14 cellular contexts compared by ENCODE assay signal in the genomic region with DNA sequence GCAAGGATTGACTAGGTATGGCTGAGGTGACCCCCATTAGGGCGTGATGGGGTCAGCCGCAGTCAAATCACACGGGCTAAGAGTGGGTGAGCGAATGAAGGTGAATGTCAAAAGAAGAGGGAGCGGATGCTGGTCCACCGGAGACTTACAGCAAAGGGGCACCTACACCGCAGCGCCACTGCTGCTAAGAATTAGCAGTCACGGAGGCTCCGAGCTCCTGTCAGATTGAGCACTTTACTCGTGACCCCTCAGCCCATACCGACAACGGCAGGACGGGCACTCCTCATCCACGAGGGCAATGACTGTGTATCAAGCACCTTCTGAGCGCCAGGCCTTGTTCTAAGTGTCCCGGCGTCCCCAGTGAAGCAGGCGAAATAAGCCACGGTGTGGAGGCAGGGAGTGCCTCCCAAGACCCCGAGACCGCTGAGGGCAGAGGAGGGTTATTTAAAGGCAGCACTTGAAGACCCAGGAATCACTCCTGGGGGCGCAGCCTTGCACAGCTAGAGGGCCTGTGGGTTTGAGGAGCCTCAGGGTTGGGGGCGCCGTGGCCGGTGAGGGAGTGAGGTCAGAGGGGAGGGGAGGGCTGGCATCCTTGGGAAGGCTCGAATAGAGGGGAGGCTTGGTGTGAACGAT.
DNase-seq lines count a peak whose midpoint lies in the region; ATAC-seq and TF ChIP-seq lines count a peak whose summit lies in the region.
"Had no signal": no experiment of that assay in that cellular context is flagged by ENCODE, and none has a peak within 500 bp of the region (broad histone marks: within the 10 kb centered on the region; RNA-seq: fewer than 3 reads in every experiment).

No MANE protein-coding gene starts in this region.

- TF ChIP-seq CTCF in lung (IDR thresholded peaks at IDR 0.05; ENCODE audit: control extremely low read depth, extremely low read depth), result no peak
- TF ChIP-seq CTCF in smooth muscle cell (IDR thresholded peaks at IDR 0.05; ENCODE audit: borderline replicate concordance, insufficient read depth, poor library complexity, severe bottlenecking), result no peak

- peaks cover 0 to 2% of the 10 kb centered on the region in 2 donors for H3K9me3 ChIP-seq in lung (ENCODE audit: control insufficient read depth in 2 of 2, insufficient read depth in 1 of 2, low read length in 1 of 2)
- no peaks in the 10 kb centered on the region for H3K9me3 ChIP-seq in smooth muscle cell (replicated peaks; ENCODE audit: low read depth)
- H3K9me3 ChIP-seq: prostate gland had no signal

- peak overlapping the region; percentile 74 for H3K4me2 ChIP-seq in smooth muscle cell

- peak overlapping the region; percentile 49 for H2AFZ ChIP-seq in smooth muscle cell (ENCODE audit: low read depth)

- WGBS in lung, 2 donors, result 70 to 77% methylated on average over 28 of the region's 28 CpGs
- WGBS in smooth muscle cell (ENCODE audit: low lambda C conversion rate), result 92% methylated on average over 26 of the region's 28 CpGs

- H3K36me3 Mint-ChIP-seq in central memory CD8-positive, alpha-beta T cell (ENCODE audit: insufficient read depth), result peaks cover 2% of the 10 kb centered on the region

- H3K4me3 ChIP-seq in H7 (ENCODE audit: insufficient read depth, low read depth, low read length), result peak overlapping the region; percentile 31; the same call in 1 of the 2 replicates
- H3K4me3 ChIP-seq in lung, result no peak overlapping the region
- no peak overlapping the region for H3K4me3 ChIP-seq in smooth muscle cell
- H3K4me3 ChIP-seq: GM12878 had no signal

- peaks cover 66% of the 10 kb centered on the region for H3K27me3 Mint-ChIP-seq in central memory CD8-positive, alpha-beta T cell

- H4K20me1 ChIP-seq in smooth muscle cell (ENCODE audit: low read depth), result no peaks in the 10 kb centered on the region

- no peak overlapping the region for H3K27ac Mint-ChIP-seq in central memory CD8-positive, alpha-beta T cell (ENCODE audit: low read depth)

- no peaks in the 10 kb centered on the region for H3K36me3 ChIP-seq in H7 (replicated peaks; ENCODE audit: control insufficient read depth, insufficient read depth, low read length)
- H3K36me3 ChIP-seq in lung (ENCODE audit: control insufficient read depth in 2 of 2, insufficient read depth in 2 of 2, low read length in 2 of 2), result no peaks in the 10 kb centered on the region
- H3K36me3 ChIP-seq in smooth muscle cell (ENCODE audit: low read depth), result no peaks in the 10 kb centered on the region
- H3K36me3 ChIP-seq: prostate gland had no signal

- H3K4me1 Mint-ChIP-seq in central memory CD8-positive, alpha-beta T cell, result no peaks in the 10 kb centered on the region

- H3K9ac ChIP-seq in smooth muscle cell (ENCODE audit: low read depth), result no peak overlapping the region

- ATAC-seq in central memory CD8-positive, alpha-beta T cell (replicated peaks; ENCODE audit: extremely low read depth, poor library complexity, severe bottlenecking), result no peak
- no peak for ATAC-seq in lung (ENCODE audit: insufficient read depth, low FRiP score)
- no peak for ATAC-seq in HG02981 (IDR thresholded peaks at IDR 0.05; ENCODE audit: unreplicated experiment)
- ATAC-seq: GM12878 had no signal

- no peak for DNase-seq in H7
- DNase-seq in central memory CD8-positive, alpha-beta T cell (ENCODE audit: low spot score in 2 of 2), result no peak
- no peak for DNase-seq in lung (ENCODE audit: low spot score)
- DNase-seq in smooth muscle cell (lab: John Stamatoyannopoulos, UW; ENCODE audit: unreplicated experiment), result no peak
- no peak for DNase-seq in activated effector memory CD4-positive, alpha-beta T cell treated with Interleukin-2 at 50 U/mL for 16 hours
- no peak for DNase-seq in HT-29 (ENCODE audit: low spot score)
- DNase-seq: AML-193, GOT3, NCI-H146, SHP77 treated with DMSO at 0.1 percent for 48 hours, T-helper 2 cell had no signal

- H3K4me3 Mint-ChIP-seq in central memory CD8-positive, alpha-beta T cell, result peak overlapping the region; percentile 23

- peaks cover 20% of the 10 kb centered on the region; the same call in 1 of the 2 replicates for H3K27me3 ChIP-seq in H7 (ENCODE audit: control insufficient read depth, insufficient read depth, low read length)
- H3K27me3 ChIP-seq in lung (ENCODE audit: control insufficient read depth, insufficient read depth), result no peaks in the 10 kb centered on the region
- no peaks in the 10 kb centered on the region for H3K27me3 ChIP-seq in smooth muscle cell (ENCODE audit: low read depth)

- H3K27ac ChIP-seq in lung (ENCODE audit: low read depth in 1 of 2, low read length in 1 of 2) (peak overlapping the region; percentile 77 to 82), smooth muscle cell (ENCODE audit: low read depth) (no peak overlapping the region)
- H3K27ac ChIP-seq: prostate gland had no signal

- no peaks in the 10 kb centered on the region for H3F3A ChIP-seq in smooth muscle cell (ENCODE audit: low read depth)

- H3K79me2 ChIP-seq in smooth muscle cell (ENCODE audit: low read depth), result no peaks in the 10 kb centered on the region

- H3K4me1 ChIP-seq in lung (ENCODE audit: control insufficient read depth in 2 of 2, insufficient read depth in 2 of 2, low read length in 2 of 2) (peaks cover 0 to 10% of the 10 kb centered on the region in 2 donors), smooth muscle cell (ENCODE audit: low read depth) (peaks cover 1% of the 10 kb centered on the region)
- H3K4me1 ChIP-seq: prostate gland had no signal

- no peaks in the 10 kb centered on the region for H3K9me3 Mint-ChIP-seq in central memory CD8-positive, alpha-beta T cell
